1 cellular context compared by ENCODE assay signal in genomic region chr18:62282188-62282629, GRCh38.
TF ChIP-seq lines count a peak whose summit lies in the region.

No MANE protein-coding gene starts in this region.

TF ChIP-seq in HCT116, 20 proteins besides CTCF, POLR2A, EP300 and RAD21:
- TF ChIP-seq SP1 (IDR thresholded peaks at IDR 0.05; ENCODE audit: low read depth) (no peak), CBX3 (IDR thresholded peaks at IDR 0.05; ENCODE audit: low read depth) (no peak), ZFX (IDR thresholded peaks at IDR 0.05) (no peak), POLR2AphosphoS5 (IDR thresholded peaks at IDR 0.05; ENCODE audit: low read depth, low read length) (no peak), TCF7L2 (IDR thresholded peaks at IDR 0.05; ENCODE audit: borderline replicate concordance, extremely low read depth, insufficient read depth, insufficient read length) (no peak), EGR1 (IDR thresholded peaks at IDR 0.05; ENCODE audit: low read depth) (no peak), EZH2phosphoT487 (IDR thresholded peaks at IDR 0.05; ENCODE audit: borderline replicate concordance) (no peak), SIN3A (IDR thresholded peaks at IDR 0.05; ENCODE audit: low read depth) (no peak), EZH2 (IDR thresholded peaks at IDR 0.05) (no peak), ZNF274 (IDR thresholded peaks at IDR 0.05; ENCODE audit: low read depth, low read length) (no peak), YY1 (IDR thresholded peaks at IDR 0.05; ENCODE audit: extremely low read depth, insufficient replicate concordance, low read depth, low read length) (no peak), FOSL1 (IDR thresholded peaks at IDR 0.05; ENCODE audit: low read depth) (no peak), MAX (IDR thresholded peaks at IDR 0.05) (no peak), ZBTB33 (IDR thresholded peaks at IDR 0.05; ENCODE audit: extremely low read depth, insufficient replicate concordance, low read length) (no peak), ELF1 (IDR thresholded peaks at IDR 0.05; ENCODE audit: borderline replicate concordance, low read depth) (no peak)
- TF ChIP-seq, protein P1, sequence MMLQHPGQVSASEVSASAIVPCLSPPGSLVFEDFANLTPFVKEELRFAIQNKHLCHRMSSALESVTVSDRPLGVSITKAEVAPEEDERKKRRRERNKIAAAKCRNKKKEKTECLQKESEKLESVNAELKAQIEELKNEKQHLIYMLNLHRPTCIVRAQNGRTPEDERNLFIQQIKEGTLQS (IDR thresholded peaks at IDR 0.05): no peak
TF ChIP-seq in HCT116: peak in this region for 0.
